1 cellular context compared by ENCODE assay signal in the genomic region with DNA sequence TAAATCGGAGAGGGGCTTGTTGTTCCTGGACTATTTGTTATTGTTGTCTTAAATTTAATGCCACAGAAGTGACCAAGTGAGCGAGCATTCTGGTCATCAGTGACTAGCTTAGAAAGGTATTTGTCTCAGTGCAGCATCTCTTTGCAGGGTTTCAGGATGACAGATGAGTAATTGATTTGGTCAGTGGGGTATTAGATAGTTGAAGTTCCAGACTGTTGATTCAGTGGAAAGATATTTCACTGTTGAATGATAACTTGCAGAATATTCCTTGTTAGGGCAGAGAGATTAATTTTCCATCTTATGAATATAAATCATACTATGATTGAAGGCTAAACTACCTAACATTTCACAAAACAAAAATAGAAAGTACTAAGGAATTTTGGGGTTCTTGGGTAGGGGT.
TF ChIP-seq lines count a peak whose summit lies in the region.

No MANE protein-coding gene starts in this region.

TF ChIP-seq in K562, 482 proteins besides CTCF, POLR2A, EP300 and RAD21:
- TF ChIP-seq MEIS2 (IDR thresholded peaks at IDR 0.05; ENCODE audit: partially characterized antibody), result peak; percentile 40
- TF ChIP-seq, protein P1, sequence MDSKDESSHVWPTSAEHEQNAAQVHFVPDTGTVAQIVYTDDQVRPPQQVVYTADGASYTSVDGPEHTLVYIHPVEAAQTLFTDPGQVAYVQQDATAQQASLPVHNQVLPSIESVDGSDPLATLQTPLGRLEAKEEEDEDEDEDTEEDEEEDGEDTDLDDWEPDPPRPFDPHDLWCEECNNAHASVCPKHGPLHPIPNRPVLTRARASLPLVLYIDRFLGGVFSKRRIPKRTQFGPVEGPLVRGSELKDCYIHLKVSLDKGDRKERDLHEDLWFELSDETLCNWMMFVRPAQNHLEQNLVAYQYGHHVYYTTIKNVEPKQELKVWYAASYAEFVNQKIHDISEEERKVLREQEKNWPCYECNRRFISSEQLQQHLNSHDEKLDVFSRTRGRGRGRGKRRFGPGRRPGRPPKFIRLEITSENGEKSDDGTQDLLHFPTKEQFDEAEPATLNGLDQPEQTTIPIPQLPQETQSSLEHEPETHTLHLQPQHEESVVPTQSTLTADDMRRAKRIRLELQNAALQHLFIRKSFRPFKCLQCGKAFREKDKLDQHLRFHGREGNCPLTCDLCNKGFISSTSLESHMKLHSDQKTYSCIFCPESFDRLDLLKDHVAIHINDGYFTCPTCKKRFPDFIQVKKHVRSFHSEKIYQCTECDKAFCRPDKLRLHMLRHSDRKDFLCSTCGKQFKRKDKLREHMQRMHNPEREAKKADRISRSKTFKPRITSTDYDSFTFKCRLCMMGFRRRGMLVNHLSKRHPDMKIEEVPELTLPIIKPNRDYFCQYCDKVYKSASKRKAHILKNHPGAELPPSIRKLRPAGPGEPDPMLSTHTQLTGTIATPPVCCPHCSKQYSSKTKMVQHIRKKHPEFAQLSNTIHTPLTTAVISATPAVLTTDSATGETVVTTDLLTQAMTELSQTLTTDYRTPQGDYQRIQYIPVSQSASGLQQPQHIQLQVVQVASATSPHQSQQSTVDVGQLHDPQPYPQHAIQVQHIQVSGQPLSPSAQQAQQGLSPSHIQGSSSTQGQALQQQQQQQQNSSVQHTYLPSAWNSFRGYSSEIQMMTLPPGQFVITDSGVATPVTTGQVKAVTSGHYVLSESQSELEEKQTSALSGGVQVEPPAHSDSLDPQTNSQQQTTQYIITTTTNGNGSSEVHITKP (IDR thresholded peaks at IDR 0.05; ENCODE audit: partially characterized antibody), result no peak
- TF ChIP-seq, protein P2, sequence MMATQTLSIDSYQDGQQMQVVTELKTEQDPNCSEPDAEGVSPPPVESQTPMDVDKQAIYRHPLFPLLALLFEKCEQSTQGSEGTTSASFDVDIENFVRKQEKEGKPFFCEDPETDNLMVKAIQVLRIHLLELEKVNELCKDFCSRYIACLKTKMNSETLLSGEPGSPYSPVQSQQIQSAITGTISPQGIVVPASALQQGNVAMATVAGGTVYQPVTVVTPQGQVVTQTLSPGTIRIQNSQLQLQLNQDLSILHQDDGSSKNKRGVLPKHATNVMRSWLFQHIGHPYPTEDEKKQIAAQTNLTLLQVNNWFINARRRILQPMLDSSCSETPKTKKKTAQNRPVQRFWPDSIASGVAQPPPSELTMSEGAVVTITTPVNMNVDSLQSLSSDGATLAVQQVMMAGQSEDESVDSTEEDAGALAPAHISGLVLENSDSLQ (IDR thresholded peaks at IDR 0.05), result 0 out of 2 replicates have a peak, but pooled peaks have one; percentile 8
